16 cellular contexts compared by ENCODE assay signal in the genomic region with DNA sequence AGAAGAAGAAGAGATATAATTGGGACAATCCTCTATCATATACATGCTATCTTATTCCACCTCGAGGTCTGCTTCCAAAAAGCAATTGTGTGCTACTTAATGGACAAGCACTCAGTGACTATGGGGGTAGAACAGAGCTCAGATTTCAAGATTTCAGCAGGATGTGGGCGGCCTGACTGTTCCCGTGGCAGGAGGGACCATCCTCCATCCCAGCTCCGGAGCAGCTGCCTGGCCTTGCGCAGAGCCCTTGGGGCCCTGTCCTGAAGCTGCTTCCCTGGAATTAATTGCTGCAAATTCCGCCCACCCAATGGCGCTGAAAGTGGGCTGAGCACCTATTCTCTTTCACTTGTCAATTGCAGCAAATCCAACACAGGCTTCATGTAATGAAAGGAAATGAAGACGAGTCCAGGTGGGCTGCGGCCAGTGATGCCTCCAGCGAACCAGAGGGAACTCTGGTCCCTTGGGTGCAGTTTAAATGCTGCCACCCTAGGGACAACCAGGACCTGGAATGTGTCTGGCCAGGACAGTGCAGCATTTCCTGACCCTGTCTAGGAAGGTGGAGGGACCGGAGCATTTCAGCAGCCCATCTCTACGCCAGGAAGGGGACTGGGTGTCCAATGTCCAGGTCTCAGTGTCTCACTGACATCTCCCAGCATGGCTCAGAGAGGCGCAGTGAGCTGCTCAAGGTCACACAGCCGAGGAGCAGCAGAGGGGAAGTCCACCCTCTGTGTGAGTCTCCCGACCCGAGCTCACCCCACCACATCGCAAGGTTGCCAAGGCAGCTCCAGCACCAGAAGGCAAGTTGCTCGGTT. TPM values are rescaled to one million over a fixed set of nuclear protein-coding genes. Genes with fewer than 3 reads are reported as not detected.
DNase-seq lines count a peak whose midpoint lies in the region; FAIRE-seq and TF ChIP-seq lines count a peak whose summit lies in the region.
"Had no signal": no experiment of that assay in that cellular context is flagged by ENCODE, and none has a peak within 500 bp of the region (broad histone marks: within the 10 kb centered on the region; RNA-seq: fewer than 3 reads in every experiment).

No MANE protein-coding gene starts in this region.

- H3K27me3 ChIP-seq in BE2C, result no peaks in the 10 kb centered on the region

- no peak overlapping the region for H3K4me3 Mint-ChIP-seq in chondrocyte (ENCODE audit: unreplicated experiment)
- H3K4me3 Mint-ChIP-seq: stimulated activated naive B cell treated with anti-CD40 and anti-IgM and Interleukin-4, amounts not matched to agents 10 μg/mL and 1 μg/mL and 100 μg/mL, for 72 hours had no signal

- H3K27ac Mint-ChIP-seq in chondrocyte (ENCODE audit: unreplicated experiment), result no peak overlapping the region
- H3K27ac Mint-ChIP-seq: stimulated activated naive B cell treated with anti-CD40 and anti-IgM and Interleukin-4, amounts not matched to agents 10 μg/mL and 1 μg/mL and 100 μg/mL, for 72 hours had no signal

- in situ Hi-C loops in ACHN (cut with HindIII; ENCODE audit: low pct_ligation_motif_present, low pct_unique_long_range_greater_than_20kb, low sequenced_read_pairs), result no loop called here

- H3K9me3 ChIP-seq in BE2C, result no peaks in the 10 kb centered on the region

- no peak for FAIRE-seq in HTR-8/SVneo (lab: Jason Lieb, UNC)

- peaks cover 22% of the 10 kb centered on the region for H3K27me3 Mint-ChIP-seq in chondrocyte (ENCODE audit: low read depth)

- H3K36me3 ChIP-seq in BE2C, result no peaks in the 10 kb centered on the region

- peak overlapping the region; percentile 25; the same call in 1 of the 2 replicates for H3K4me3 ChIP-seq in BE2C (ENCODE audit: low read depth, low read length)

- peak; percentile 82 for DNase-seq in BE2C
- DNase-seq in HTR-8/SVneo (ENCODE audit: insufficient read length, low spot score), result peak; percentile 39
- DNase-seq in chondrocyte (ENCODE audit: low spot score), result peak; percentile 60
- DNase-seq in myocyte (ENCODE audit: low read depth), result peak; percentile 20
- no peak for DNase-seq in NOMO-1 treated with DMSO at 0.1 percent for 48 hours (lab: John Stamatoyannopoulos, UW; ENCODE audit: unreplicated experiment)
- DNase-seq in ACHN, result no peak
- no peak for DNase-seq in NCI-H1048 (lab: John Stamatoyannopoulos, UW)
- no peak for DNase-seq in retina
- DNase-seq: activated CD4-positive, alpha-beta T cell treated with anti-CD3 and anti-CD28 coated beads, Interleukin-2, amount 50 U/mL, for 48 hours; activated gamma-delta T cell; C1 segment of cervical spinal cord; GF-D8; NCI-H526 treated with DMSO at 0.1 percent for 48 hours; nucleus accumbens; stimulated activated naive B cell treated with anti-CD40 and anti-IgM and Interleukin-4, amounts not matched to agents 10 μg/mL and 1 μg/mL and 100 μg/mL, for 72 hours had no signal

- peaks cover 11% of the 10 kb centered on the region for H3K4me1 Mint-ChIP-seq in chondrocyte (ENCODE audit: low read depth)
- H3K4me1 Mint-ChIP-seq: stimulated activated naive B cell treated with anti-CD40 and anti-IgM and Interleukin-4, amounts not matched to agents 10 μg/mL and 1 μg/mL and 100 μg/mL, for 72 hours had no signal

- TF ChIP-seq CTCF in BE2C (IDR thresholded peaks at IDR 0.05; ENCODE audit: low read depth, low read length) (no peak), chondrocyte (IDR thresholded peaks at IDR 0.05) (no peak)

- H3K4me1 ChIP-seq in BE2C, result peaks cover 18% of the 10 kb centered on the region

- no peaks in the 10 kb centered on the region for H3K36me3 Mint-ChIP-seq in chondrocyte (ENCODE audit: low read depth)
- H3K36me3 Mint-ChIP-seq: stimulated activated naive B cell treated with anti-CD40 and anti-IgM and Interleukin-4, amounts not matched to agents 10 μg/mL and 1 μg/mL and 100 μg/mL, for 72 hours had no signal

- H3K9me3 Mint-ChIP-seq in chondrocyte (ENCODE audit: low read depth), result no peaks in the 10 kb centered on the region
- H3K9me3 Mint-ChIP-seq: stimulated activated naive B cell treated with anti-CD40 and anti-IgM and Interleukin-4, amounts not matched to agents 10 μg/mL and 1 μg/mL and 100 μg/mL, for 72 hours had no signal

RNA-seq across cellular contexts. Expression of a gene that starts 50.5 kb away (rescaled TPM):
- 0.11 TPM for polyA plus RNA-seq in BE2C (2012; ENCODE audit: insufficient read depth, insufficient read length, low read depth)
- total RNA-seq in chondrocyte, result not detected in 3 replicates
- total RNA-seq in myocyte, result not detected in 2 replicates
- polyA plus RNA-seq in myocyte (2012), result not detected
- total RNA-seq: kidney epithelial cell had no signal

Comparison
In these comparisons a context has a peak if more than half of its experiments do, and no peak if none do; other contexts are left out.
1. DNase-seq: peak in BE2C (single experiment), HTR-8/SVneo (single experiment), chondrocyte (single experiment) and myocyte (single experiment); none in NOMO-1 treated with DMSO at 0.1 percent for 48 hours (single experiment), ACHN (single experiment), NCI-H1048 (single experiment) and retina (single experiment).